ENCODE assay signal across 32 cellular contexts in the genomic region with DNA sequence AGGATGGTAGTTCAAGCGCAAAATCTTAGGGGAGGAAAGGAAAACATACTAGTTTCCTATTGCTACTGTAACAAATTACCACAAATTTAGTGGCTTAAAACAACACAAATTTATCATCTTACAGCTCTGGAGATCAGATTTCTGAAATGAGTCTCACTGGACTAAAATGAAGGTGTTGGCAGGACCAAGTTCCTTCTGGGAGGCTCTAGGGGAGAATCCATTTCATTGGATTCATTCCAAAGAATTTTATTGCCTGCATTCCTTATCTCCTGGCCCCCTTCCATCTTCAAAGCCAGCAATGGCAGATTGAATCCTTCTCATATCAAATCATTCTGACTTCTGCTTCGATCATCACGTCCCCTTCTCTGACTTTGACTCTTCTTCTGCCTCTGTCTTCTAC.
DNase-seq lines count a peak whose midpoint lies in the region; ATAC-seq, FAIRE-seq and TF ChIP-seq lines count a peak whose summit lies in the region.
"Had no signal": no experiment of that assay in that cellular context is flagged by ENCODE, and none has a peak within 500 bp of the region (broad histone marks: within the 10 kb centered on the region; RNA-seq: fewer than 3 reads in every experiment).

No MANE protein-coding gene starts in this region.

- no peaks in the 10 kb centered on the region for H3K9me3 Mint-ChIP-seq in astrocyte (ENCODE audit: unreplicated experiment)
- H3K9me3 Mint-ChIP-seq: activated CD4-positive, alpha-beta memory T cell treated with anti-CD3 and anti-CD28 coated beads for 36 hours; CD4-positive, alpha-beta T cell had no signal

- H3K9me3 ChIP-seq in astrocyte (ENCODE audit: insufficient read depth, low read depth, low read length) (no peaks in the 10 kb centered on the region), ovary (no peaks in the 10 kb centered on the region)
- H3K9me3 ChIP-seq: esophagus squamous epithelium, left ventricle myocardium inferior, testis had no signal

- H3K9ac ChIP-seq in astrocyte (ENCODE audit: low read length) = no peak overlapping the region
- H3K9ac ChIP-seq: GM23248, neural progenitor cell, parathyroid adenoma had no signal

- no peak for FAIRE-seq in astrocyte (lab: Jason Lieb, UNC)
- FAIRE-seq: endometrium had no signal

- H3K27me3 Mint-ChIP-seq in astrocyte (ENCODE audit: low read depth, unreplicated experiment) = no peaks in the 10 kb centered on the region
- H3K27me3 Mint-ChIP-seq: activated CD4-positive, alpha-beta memory T cell treated with anti-CD3 and anti-CD28 coated beads for 36 hours; CD4-positive, alpha-beta T cell; stimulated activated naive CD8-positive, alpha-beta T cell treated with anti-CD3 and anti-CD28 coated beads, Interleukin-15, Interleukin-2, amounts not matched to agents 100 ng/mL and 50 ng/mL, for 24 hours had no signal

- ATAC-seq in HG03095 (IDR thresholded peaks at IDR 0.05; ENCODE audit: unreplicated experiment) = no peak

- H3K4me2 ChIP-seq in astrocyte (ENCODE audit: low read length) = no peak overlapping the region
- H3K4me2 ChIP-seq: neural progenitor cell had no signal

- no peak overlapping the region for H3K4me3 Mint-ChIP-seq in astrocyte (ENCODE audit: unreplicated experiment)
- H3K4me3 Mint-ChIP-seq: activated CD4-positive, alpha-beta memory T cell treated with anti-CD3 and anti-CD28 coated beads for 36 hours; CD4-positive, alpha-beta T cell; neural progenitor cell; stimulated activated naive CD8-positive, alpha-beta T cell treated with anti-CD3 and anti-CD28 coated beads, Interleukin-15, Interleukin-2, amounts not matched to agents 100 ng/mL and 50 ng/mL, for 24 hours had no signal

- H3K79me2 ChIP-seq in astrocyte (ENCODE audit: insufficient read depth, low read length) = no peaks in the 10 kb centered on the region
- H3K79me2 ChIP-seq: parathyroid adenoma had no signal

- H3K4me3 ChIP-seq in astrocyte (ENCODE audit: insufficient read depth, low read depth, low read length) = no peak overlapping the region
- no peak overlapping the region for H3K4me3 ChIP-seq in ovary
- H3K4me3 ChIP-seq: dorsolateral prefrontal cortex, esophagus squamous epithelium, GM23248, left ventricle myocardium inferior, neural progenitor cell, testis had no signal

- no peak overlapping the region for H3K27ac Mint-ChIP-seq in astrocyte (ENCODE audit: unreplicated experiment)
- H3K27ac Mint-ChIP-seq: activated CD4-positive, alpha-beta memory T cell treated with anti-CD3 and anti-CD28 coated beads for 36 hours; CD4-positive, alpha-beta T cell; neural progenitor cell; stimulated activated naive CD8-positive, alpha-beta T cell treated with anti-CD3 and anti-CD28 coated beads, Interleukin-15, Interleukin-2, amounts not matched to agents 100 ng/mL and 50 ng/mL, for 24 hours had no signal

- TF ChIP-seq POLR2A in ovary (IDR thresholded peaks at IDR 0.05) = no peak

- H3K4me1 Mint-ChIP-seq in astrocyte (ENCODE audit: low read depth, unreplicated experiment) = peaks cover 6% of the 10 kb centered on the region
- H3K4me1 Mint-ChIP-seq: neural progenitor cell had no signal

- H4K20me1 ChIP-seq in astrocyte (ENCODE audit: insufficient read depth, low read length) = no peaks in the 10 kb centered on the region

- no peaks in the 10 kb centered on the region for H3K4me1 ChIP-seq in astrocyte (ENCODE audit: insufficient read depth, low read length)
- H3K4me1 ChIP-seq in ovary (ENCODE audit: insufficient read depth) = no peaks in the 10 kb centered on the region
- H3K4me1 ChIP-seq: esophagus squamous epithelium, neural progenitor cell, parathyroid adenoma had no signal

- TF ChIP-seq EP300 in ovary (IDR thresholded peaks at IDR 0.05) = no peak

- H3K36me3 ChIP-seq in astrocyte (ENCODE audit: insufficient read depth, low read length) (no peaks in the 10 kb centered on the region), ovary (no peaks in the 10 kb centered on the region)
- H3K36me3 ChIP-seq: brain microvascular endothelial cell, esophagus squamous epithelium, left ventricle myocardium inferior, neural progenitor cell had no signal

- H3K36me3 Mint-ChIP-seq in astrocyte (ENCODE audit: low read depth, unreplicated experiment) = no peaks in the 10 kb centered on the region
- H3K36me3 Mint-ChIP-seq: activated CD4-positive, alpha-beta memory T cell treated with anti-CD3 and anti-CD28 coated beads for 36 hours; neural progenitor cell had no signal

- H3K27me3 ChIP-seq in astrocyte (ENCODE audit: insufficient read depth, low read length) (no peaks in the 10 kb centered on the region), ovary (no peaks in the 10 kb centered on the region)
- H3K27me3 ChIP-seq: brain microvascular endothelial cell, esophagus squamous epithelium, neural progenitor cell, testis had no signal

- H2AFZ ChIP-seq in astrocyte (ENCODE audit: low read depth, low read length) = no peak overlapping the region
- H2AFZ ChIP-seq: GM23248, neural progenitor cell, parathyroid adenoma had no signal

- intact Hi-C loops in ovary (cut with DNase I) = no loop called here

- WGBS in ovary, 3 donors = 57 to 60% (median 60%) methylated on average over 3 of the region's 3 CpGs

- DNase-seq in DMS 273 (lab: John Stamatoyannopoulos, UW; ENCODE audit: unreplicated experiment) (peak; percentile 35), DMS 273 treated with DMSO at 0.1 percent for 48 hours (lab: John Stamatoyannopoulos, UW) (no peak), LHCN-M2 (ENCODE audit: low read depth) (peak; percentile 42), astrocyte (ENCODE audit: low read depth) (peak; percentile 47), left kidney (ENCODE audit: low read depth, low spot score) (peak; percentile 45), ovary (no peak), NCI-H2196 (lab: John Stamatoyannopoulos, UW; ENCODE audit: unreplicated experiment) (no peak)
- DNase-seq: activated CD4-positive, alpha-beta memory T cell treated with anti-CD3 and anti-CD28 coated beads for 36 hours; activated CD4-positive, CD25-positive, alpha-beta regulatory T cell treated with anti-CD3 and anti-CD28 coated beads, Interleukin-2, amount 50 U/mL, for 72 hours; activated CD8-positive, alpha-beta memory T cell treated with anti-CD3 and anti-CD28 coated beads, Interleukin-2, amount 50 U/mL, for 4 hours; activated naive CD4-positive, alpha-beta T cell treated with anti-CD3 and anti-CD28 coated beads, Interleukin-2, amount 50 U/mL, for 16 hours; brain microvascular endothelial cell; CD4-positive, alpha-beta T cell; dorsolateral prefrontal cortex; esophagus squamous epithelium; GM23248; hypothalamus; KG1; left ventricle myocardium inferior; NCI-H1417; NCI-H2081; NCI-H82; OCI-M1; stimulated activated CD4-positive, alpha-beta T cell treated with anti-CD3 and anti-CD28 coated beads, Interleukin-2, amount 100 ng/mL, for 24 hours; T-helper 2 cell; testis had no signal

- TF ChIP-seq CTCF in astrocyte (IDR thresholded peaks at IDR 0.05; ENCODE audit: insufficient read depth, low read depth, low read length) = no peak
- TF ChIP-seq CTCF in ovary (IDR thresholded peaks at IDR 0.05) = no peak

- no peak overlapping the region for H3K27ac ChIP-seq in astrocyte (ENCODE audit: low read depth, low read length)
- no peak overlapping the region for H3K27ac ChIP-seq in ovary
- H3K27ac ChIP-seq: 22Rv1, brain microvascular endothelial cell, dorsolateral prefrontal cortex, esophagus squamous epithelium, GM23248, left ventricle myocardium inferior, neural progenitor cell, parathyroid adenoma, testis had no signal

Comparison
In these comparisons a context has a peak if more than half of its experiments do, and no peak if none do; other contexts are left out.
1. DNase-seq: peak in DMS 273 (single experiment), LHCN-M2 (single experiment), astrocyte (single experiment) and left kidney (single experiment); none in DMS 273 treated with DMSO at 0.1 percent for 48 hours (single experiment), ovary (0 of 5) and NCI-H2196 (single experiment).